8 cellular contexts compared by ENCODE assay signal in the genomic region with DNA sequence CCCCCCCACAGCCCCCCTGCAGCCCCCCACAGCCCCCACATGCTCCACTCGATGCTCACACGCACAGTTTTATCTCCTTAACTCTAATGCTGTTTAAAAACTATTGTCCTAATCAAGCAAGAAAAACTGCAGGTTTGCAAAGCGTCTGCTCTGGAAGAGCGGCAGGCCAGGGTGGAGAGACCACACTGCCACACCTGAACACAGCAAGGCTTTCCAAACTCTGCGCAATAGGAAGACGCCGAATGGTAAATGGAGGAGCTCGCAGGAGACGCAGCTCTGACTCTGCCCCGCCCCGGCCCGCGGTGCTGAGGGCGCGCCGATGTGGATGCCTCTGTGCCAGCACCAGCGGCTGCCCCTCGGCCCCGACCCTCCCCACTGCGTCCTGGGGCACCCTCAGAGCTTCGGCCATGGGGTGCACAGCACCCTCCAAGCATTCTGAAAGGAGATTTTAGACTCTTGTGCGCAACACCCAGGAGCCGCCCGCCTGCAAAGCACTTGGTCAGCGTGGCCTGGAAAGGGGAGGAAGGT. TPM values are rescaled to one million over a fixed set of nuclear protein-coding genes. Genes with fewer than 3 reads are reported as not detected.
DNase-seq lines count a peak whose midpoint lies in the region; ATAC-seq and TF ChIP-seq lines count a peak whose summit lies in the region.

No MANE protein-coding gene starts in this region.

- H3K4me3 ChIP-seq in MM.1S (ENCODE audit: low read length) = 0 out of 2 replicates have a peak overlapping the region, but pooled peaks have one; percentile 14
- H3K4me3 ChIP-seq in thyroid gland (replicated peaks in 1 of 3) = no peak overlapping the region

- H3K36me3 ChIP-seq in MM.1S (replicated peaks; ENCODE audit: insufficient read depth, low read length) (no peaks in the 10 kb centered on the region), thyroid gland (no peaks in the 10 kb centered on the region)

- peak overlapping the region; percentile 58; the same call in 1 of the 2 replicates for H3K4me2 ChIP-seq in MM.1S (ENCODE audit: low read depth, low read length)

- no peak for ATAC-seq in HG03432 (IDR thresholded peaks at IDR 0.05; ENCODE audit: unreplicated experiment)
- no peak for ATAC-seq in HG03439 (IDR thresholded peaks at IDR 0.05; ENCODE audit: unreplicated experiment)

- no peaks in the 10 kb centered on the region for H3K9me3 Mint-ChIP-seq in nephron

- H3K4me1 ChIP-seq in MM.1S (ENCODE audit: low read length) (peaks cover 29% of the 10 kb centered on the region), thyroid gland (peaks cover 4 to 7% of the 10 kb centered on the region in 2 donors)

- TF ChIP-seq CTCF in MM.1S (IDR thresholded peaks at IDR 0.05; ENCODE audit: low read length) = no peak
- TF ChIP-seq CTCF in nephron (IDR thresholded peaks at IDR 0.05; ENCODE audit: unreplicated experiment in 3 of 3) = no peak
- TF ChIP-seq CTCF in thyroid gland (IDR thresholded peaks at IDR 0.05) = no peak

- H3K27ac Mint-ChIP-seq in nephron = peak overlapping the region; percentile 88 to 96 (median 93)

- H3K9me3 ChIP-seq in MM.1S (replicated peaks; ENCODE audit: insufficient read depth, low read length) (no peaks in the 10 kb centered on the region), thyroid gland (no peaks in the 10 kb centered on the region)

- H3K27me3 ChIP-seq in MM.1S (replicated peaks; ENCODE audit: insufficient read depth, low read length) (no peaks in the 10 kb centered on the region), thyroid gland (no peaks in the 10 kb centered on the region)

- peaks cover 23% of the 10 kb centered on the region for H3F3A ChIP-seq in MM.1S (ENCODE audit: insufficient read depth, low read length)

- H4K20me1 ChIP-seq in MM.1S (ENCODE audit: insufficient read depth, low read length) = no peaks in the 10 kb centered on the region

- TF ChIP-seq POLR2A in thyroid gland (IDR thresholded peaks at IDR 0.05) = no peak

- H3K4me3 Mint-ChIP-seq in nephron = peak overlapping the region; percentile 40 to 67 (median 56)

- DNase-seq in COLO829 (ENCODE audit: low spot score) (peak; percentile 45), MM.1S (peak; percentile 18), thyroid gland (no peak), NCI-H2029 (lab: John Stamatoyannopoulos, UW) (no peak)

- peaks cover 29% of the 10 kb centered on the region for H3K4me1 Mint-ChIP-seq in nephron

- intact Hi-C loops in thyroid gland (cut with DNase I) = no loop called here

- peaks cover 87% of the 10 kb centered on the region for H3K79me2 ChIP-seq in MM.1S (ENCODE audit: low read length)

- WGBS in thyroid gland, 2 donors = 76 to 89% methylated on average over 14 to 20 of the region's 25 CpGs

- no peak overlapping the region for H2AFZ ChIP-seq in MM.1S (ENCODE audit: low read length)

- peak overlapping the region; percentile 72 for H3K9ac ChIP-seq in MM.1S (ENCODE audit: low read length)

- H3K27me3 Mint-ChIP-seq in nephron (ENCODE audit: low read depth) = peaks cover 3% of the 10 kb centered on the region

- no peaks in the 10 kb centered on the region for H3K36me3 Mint-ChIP-seq in nephron (ENCODE audit: low read depth)

- no peaks in the 10 kb centered on the region for H3K9me2 ChIP-seq in MM.1S (replicated peaks; ENCODE audit: insufficient read depth, low read length)

- H3K27ac ChIP-seq in MM.1S (ENCODE audit: low read length) (peak overlapping the region; percentile 98), cingulate gyrus (ENCODE audit: low read depth, low read length) (peak overlapping the region; percentile 60), thyroid gland (no peak overlapping the region)

RNA-seq across cellular contexts. Expression of gene RASA3, which starts 32.4 kb away (rescaled TPM):
- 10 to 100 TPM; 22.3 to 32.3 (median 25.5) TPM for total RNA-seq in thyroid gland

Comparison
In these comparisons a context has a peak if more than half of its experiments do, and no peak if none do; other contexts are left out.
1. DNase-seq: peak in COLO829 (single experiment) and MM.1S (single experiment); none in thyroid gland (0 of 2) and NCI-H2029 (single experiment).
2. H3K27ac ChIP-seq: peak in MM.1S (single experiment) and cingulate gyrus (single experiment); none in thyroid gland (0 of 3).